1 cellular context compared by ENCODE assay signal in the genomic region with DNA sequence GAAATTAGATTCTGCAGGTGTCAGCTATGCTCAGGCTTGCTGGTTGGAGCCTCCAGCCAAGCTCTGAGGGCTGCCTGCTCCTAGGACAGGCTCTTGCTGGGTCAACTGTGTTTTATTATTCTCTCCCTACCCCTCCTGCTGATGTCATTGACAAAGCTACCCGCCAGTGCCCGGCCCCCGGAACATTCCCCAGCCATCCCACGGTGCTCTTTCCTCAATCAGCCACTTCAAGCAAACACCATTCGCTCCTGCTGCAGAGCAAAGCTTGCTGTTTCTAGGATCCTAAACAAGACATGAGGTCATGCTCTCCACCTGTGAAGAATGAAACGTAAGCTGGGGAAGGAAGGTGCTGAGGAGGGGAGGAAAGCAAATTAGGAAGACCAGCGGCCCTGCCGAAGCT.
TF ChIP-seq lines count a peak whose summit lies in the region.

No MANE protein-coding gene starts in this region.

TF ChIP-seq in H1, 55 proteins besides CTCF, POLR2A, EP300 and RAD21 (continued from another document):
- TF ChIP-seq ATF2 (IDR thresholded peaks at IDR 0.05; ENCODE audit: low read length) (no peak), SP2 (IDR thresholded peaks at IDR 0.05; ENCODE audit: low read length) (no peak), KDM1A (IDR thresholded peaks at IDR 0.05; ENCODE audit: borderline replicate concordance, low read length) (no peak), RFX5 (IDR thresholded peaks at IDR 0.05; ENCODE audit: borderline replicate concordance, low read depth, low read length) (no peak), JUN (IDR thresholded peaks at IDR 0.05; ENCODE audit: low read depth, low read length) (no peak), HDAC6 (IDR thresholded peaks at IDR 0.05; ENCODE audit: low read depth, low read length) (no peak), YY1 (IDR thresholded peaks at IDR 0.05; ENCODE audit: low read depth, low read length) (no peak), HDAC2 (IDR thresholded peaks at IDR 0.05; ENCODE audit: borderline replicate concordance in 1 of 2, low read depth in 2 of 2, low read length in 2 of 2) (no peak), GTF2F1 (IDR thresholded peaks at IDR 0.05; ENCODE audit: borderline replicate concordance, low read depth, low read length) (no peak), NRF1 (IDR thresholded peaks at IDR 0.05; ENCODE audit: low read depth, low read length) (no peak), KDM5A (IDR thresholded peaks at IDR 0.05; ENCODE audit: low read length) (no peak)
